10 cellular contexts compared by ENCODE assay signal in genomic region chr14:75454963-75455546, GRCh38. TPM values are rescaled to one million over a fixed set of nuclear protein-coding genes. Genes with fewer than 3 reads are reported as not detected.
DNase-seq lines count a peak whose midpoint lies in the region; ATAC-seq, FAIRE-seq and TF ChIP-seq lines count a peak whose summit lies in the region.
"Had no signal": no experiment of that assay in that cellular context is flagged by ENCODE, and none has a peak within 500 bp of the region (broad histone marks: within the 10 kb centered on the region; RNA-seq: fewer than 3 reads in every experiment).

No MANE protein-coding gene starts in this region.

- H3K4me3 ChIP-seq in Caco-2 (ENCODE audit: low read depth, low read length) (no peak overlapping the region), pancreas (no peak overlapping the region)
- H3K4me3 ChIP-seq: ascending aorta had no signal

- H3K27ac Mint-ChIP-seq in Caco-2 (ENCODE audit: unreplicated experiment), result peak overlapping the region; percentile 83
- H3K27ac Mint-ChIP-seq in stimulated activated naive CD8-positive, alpha-beta T cell treated with anti-CD3 and anti-CD28 coated beads, Interleukin-15, amount 100 ng/mL, for 72 hours, result no peak overlapping the region
- H3K27ac Mint-ChIP-seq: T-helper 1 cell treated with Interleukin-12 subunit alpha and Interleukin-12 subunit beta and Interleukin-4 antibody, amounts not matched to agents 30 μg/mL and 1 μg/mL, for 36 hours had no signal

- FAIRE-seq in pancreas (lab: Jason Lieb, UNC) (no peak), GM12892 (lab: Jason Lieb, UNC) (no peak)

- peak overlapping the region in 2 of 4 donors; percentile 3 to 22 for H3K27ac ChIP-seq in pancreas

- no peak for ATAC-seq in pancreas
- no peak for ATAC-seq in GM19324 (IDR thresholded peaks at IDR 0.05; ENCODE audit: low FRiP score, unreplicated experiment)
- ATAC-seq in stimulated activated naive CD8-positive, alpha-beta T cell treated with anti-CD3 and anti-CD28 coated beads, Interleukin-15, amount 100 ng/mL, for 72 hours, result no peak

- no TSS peak for BruUV-seq in Caco-2 (replicated peaks; lab: Mats Ljungman, UMichigan)

- H3K36me3 ChIP-seq in Caco-2 (ENCODE audit: control insufficient read depth, insufficient read depth, low read length) (no peaks in the 10 kb centered on the region; the same call in 1 of the 2 replicates), pancreas (no peaks in the 10 kb centered on the region)
- H3K36me3 ChIP-seq: ascending aorta had no signal

- no peaks in the 10 kb centered on the region for H3K27me3 ChIP-seq in Caco-2 (replicated peaks; ENCODE audit: control insufficient read depth, insufficient read depth, low read length)
- no peaks in the 10 kb centered on the region for H3K27me3 ChIP-seq in pancreas
- H3K27me3 ChIP-seq: ascending aorta had no signal

- H3K4me3 Mint-ChIP-seq in Caco-2 (ENCODE audit: unreplicated experiment), result no peak overlapping the region
- no peak overlapping the region for H3K4me3 Mint-ChIP-seq in stimulated activated naive CD8-positive, alpha-beta T cell treated with anti-CD3 and anti-CD28 coated beads, Interleukin-15, amount 100 ng/mL, for 72 hours
- H3K4me3 Mint-ChIP-seq: T-helper 1 cell treated with Interleukin-12 subunit alpha and Interleukin-12 subunit beta and Interleukin-4 antibody, amounts not matched to agents 30 μg/mL and 1 μg/mL, for 36 hours had no signal

- H3K36me3 Mint-ChIP-seq in Caco-2 (ENCODE audit: insufficient read depth, unreplicated experiment), result peaks cover 90% of the 10 kb centered on the region

- H3K4me1 ChIP-seq in Caco-2 (peaks cover 59% of the 10 kb centered on the region), pancreas (peaks cover 43 to 83% (median 67%) of the 10 kb centered on the region in 3 donors)

- no peak for TF ChIP-seq POLR2A in GM12892 (IDR thresholded peaks at IDR 0.05; ENCODE audit: low read depth, low read length)

- WGBS in pancreas, 2 donors, result 38 to 42% methylated on average over 12 of the region's 12 CpGs

- no peak for TF ChIP-seq CTCF in Caco-2 (IDR thresholded peaks at IDR 0.05; ENCODE audit: insufficient read depth in 1 of 2, low read depth in 1 of 2, low read length in 1 of 2, severe bottlenecking in 1 of 2, unreplicated experiment in 1 of 2)
- TF ChIP-seq CTCF in pancreas (IDR thresholded peaks at IDR 0.05), result no peak

- CTCF ChIA-PET in Caco-2 (lab: Charles Lee), result no interaction called here

- intact Hi-C loops in Caco-2 (cut with micrococcal nuclease; ENCODE audit: unreplicated experiment), result no loop called here
- intact Hi-C loops in pancreas (cut with DNase I), result no loop called here

- no peaks in the 10 kb centered on the region for H3K27me3 Mint-ChIP-seq in Caco-2 (ENCODE audit: insufficient read depth, unreplicated experiment)
- H3K27me3 Mint-ChIP-seq in stimulated activated naive CD8-positive, alpha-beta T cell treated with anti-CD3 and anti-CD28 coated beads, Interleukin-15, amount 100 ng/mL, for 72 hours, result peaks cover 13% of the 10 kb centered on the region

- DNase-seq in Caco-2 (no peak), OCI-M1 (lab: John Stamatoyannopoulos, UW) (peak; percentile 38), fibroblast of the conjunctiva (ENCODE audit: low read depth) (peak; percentile 22), pancreas (peak in 4 of 6 donors; percentile 69 to 88 (median 76)), GM12892 (ENCODE audit: insufficient read length) (no peak), DMS153 (lab: John Stamatoyannopoulos, UW) (no peak)
- no peak for DNase-seq in stimulated activated naive CD8-positive, alpha-beta T cell treated with anti-CD3 and anti-CD28 coated beads, Interleukin-15, amount 100 ng/mL, for 72 hours

- peaks cover 46% of the 10 kb centered on the region for H3K4me1 Mint-ChIP-seq in Caco-2 (ENCODE audit: low read depth, unreplicated experiment)
- peaks cover 7% of the 10 kb centered on the region for H3K4me1 Mint-ChIP-seq in stimulated activated naive CD8-positive, alpha-beta T cell treated with anti-CD3 and anti-CD28 coated beads, Interleukin-15, amount 100 ng/mL, for 72 hours

- no peaks in the 10 kb centered on the region for H3K9me3 ChIP-seq in Caco-2
- no peaks in the 10 kb centered on the region for H3K9me3 ChIP-seq in pancreas
- H3K9me3 ChIP-seq: ascending aorta had no signal

- POLR2A ChIA-PET in Caco-2 (lab: Charles Lee), result no interaction called here

- H3K9me3 Mint-ChIP-seq in Caco-2 (ENCODE audit: unreplicated experiment), result no peaks in the 10 kb centered on the region
- no peaks in the 10 kb centered on the region for H3K9me3 Mint-ChIP-seq in stimulated activated naive CD8-positive, alpha-beta T cell treated with anti-CD3 and anti-CD28 coated beads, Interleukin-15, amount 100 ng/mL, for 72 hours
- H3K9me3 Mint-ChIP-seq: T-helper 1 cell treated with Interleukin-12 subunit alpha and Interleukin-12 subunit beta and Interleukin-4 antibody, amounts not matched to agents 30 μg/mL and 1 μg/mL, for 36 hours had no signal

RNA-seq across cellular contexts. Expression of gene JDP2, which starts 27.2 kb away (rescaled TPM):
- total RNA-seq in Caco-2 (2022) (95.7 TPM in 2 replicates), pancreas (10 to 100 TPM in 3 of 6 donors, 1 to 10 TPM in 3; 6.6 to 25.8 (median 9.7) TPM)
- polyA plus RNA-seq in pancreas, result 10 to 100 TPM; 12.5 to 13.1 TPM
- 14.7 TPM for polyA plus RNA-seq in GM12892 (2012; ENCODE audit: missing spikeins)

Comparison
In these comparisons a context has a peak if more than half of its experiments do, and no peak if none do; other contexts are left out.
1. DNase-seq: peak in OCI-M1 (single experiment), fibroblast of the conjunctiva (single experiment) and pancreas (4 of 6); none in Caco-2 (0 of 2), GM12892 (single experiment), DMS153 (single experiment) and stimulated activated naive CD8-positive, alpha-beta T cell treated with anti-CD3 and anti-CD28 coated beads, Interleukin-15, amount 100 ng/mL, for 72 hours (0 of 2).